ENCODE assay signal across 1 cellular context in genomic region chr7:105389090-105389650, GRCh38.
TF ChIP-seq lines count a peak whose summit lies in the region.

No MANE protein-coding gene starts in this region.

TF ChIP-seq in A549, 52 proteins besides CTCF, POLR2A, EP300 and RAD21 (continued from another document):
- TF ChIP-seq, protein P1, sequence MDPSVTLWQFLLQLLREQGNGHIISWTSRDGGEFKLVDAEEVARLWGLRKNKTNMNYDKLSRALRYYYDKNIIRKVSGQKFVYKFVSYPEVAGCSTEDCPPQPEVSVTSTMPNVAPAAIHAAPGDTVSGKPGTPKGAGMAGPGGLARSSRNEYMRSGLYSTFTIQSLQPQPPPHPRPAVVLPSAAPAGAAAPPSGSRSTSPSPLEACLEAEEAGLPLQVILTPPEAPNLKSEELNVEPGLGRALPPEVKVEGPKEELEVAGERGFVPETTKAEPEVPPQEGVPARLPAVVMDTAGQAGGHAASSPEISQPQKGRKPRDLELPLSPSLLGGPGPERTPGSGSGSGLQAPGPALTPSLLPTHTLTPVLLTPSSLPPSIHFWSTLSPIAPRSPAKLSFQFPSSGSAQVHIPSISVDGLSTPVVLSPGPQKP (IDR thresholded peaks at IDR 0.05; ENCODE audit: low read depth, low read length) = no peak
- TF ChIP-seq MYC (IDR thresholded peaks at IDR 0.05; ENCODE audit: borderline replicate concordance, low read length) (no peak), MAX (IDR thresholded peaks at IDR 0.05) (no peak; the same call in 1 of the 2 replicates), SREBF2 (IDR thresholded peaks at IDR 0.05) (no peak), POLR2AphosphoS2 (conservative IDR thresholded peaks at IDR 0.05; ENCODE audit: low read length) (no peak), CHD2 (IDR thresholded peaks at IDR 0.05; ENCODE audit: low read length, partially characterized antibody) (no peak), ZFP36 (IDR thresholded peaks at IDR 0.05; ENCODE audit: borderline replicate concordance, partially characterized antibody) (peak; percentile 32), BHLHE40 (IDR thresholded peaks at IDR 0.05; ENCODE audit: low read depth, low read length) (no peak), JUN (IDR thresholded peaks at IDR 0.05) (0 out of 5 replicates have a peak, but pooled peaks of 1 of the 2 experiments have one; percentile 38), MAZ (IDR thresholded peaks at IDR 0.05; ENCODE audit: borderline replicate concordance, low read depth, low read length) (no peak), CHD4 (IDR thresholded peaks at IDR 0.05; ENCODE audit: borderline replicate concordance) (peak; percentile 53; the same call in 1 of the 2 replicates), PHF8 (IDR thresholded peaks at IDR 0.05; ENCODE audit: borderline replicate concordance, low read depth) (peak; percentile 28), ZSCAN20 (CRISPR knock-in tag; IDR thresholded peaks at IDR 0.05) (no peak), FOSL2 (IDR thresholded peaks at IDR 0.05) (no peak), FOSL2 (CRISPR knock-in tag; IDR thresholded peaks at IDR 0.05) (no peak), HOXB13 (CRISPR knock-in tag; IDR thresholded peaks at IDR 0.05; ENCODE audit: low read depth) (no peak), KDM5A (IDR thresholded peaks at IDR 0.05) (no peak), GATA3 (IDR thresholded peaks at IDR 0.05; ENCODE audit: borderline replicate concordance) (no peak), NPAS2 (CRISPR knock-in tag; IDR thresholded peaks at IDR 0.05; ENCODE audit: borderline replicate concordance) (no peak), HDAC2 (IDR thresholded peaks at IDR 0.05) (0 out of 2 replicates have a peak, but pooled peaks have one; percentile 41), CEBPB (IDR thresholded peaks at IDR 0.05) (no peak), RNF2 (IDR thresholded peaks at IDR 0.05; ENCODE audit: borderline replicate concordance, low read depth) (no peak), RFX5 (IDR thresholded peaks at IDR 0.05) (no peak), TP53 (CRISPR knock-in tag; IDR thresholded peaks at IDR 0.05) (no peak), KDM1A (IDR thresholded peaks at IDR 0.05; ENCODE audit: low read depth) (peak; percentile 92), USF2 (IDR thresholded peaks at IDR 0.05) (no peak), EHF (CRISPR knock-in tag; IDR thresholded peaks at IDR 0.05) (0 out of 2 replicates have a peak, but pooled peaks have one; percentile 20), HEYL (CRISPR knock-in tag; IDR thresholded peaks at IDR 0.05) (no peak), NR3C1 (IDR thresholded peaks at IDR 0.05) (no peak), HOXB5 (CRISPR knock-in tag; IDR thresholded peaks at IDR 0.05) (no peak), HES2 (IDR thresholded peaks at IDR 0.05) (no peak)
- TF ChIP-seq, protein P2, sequence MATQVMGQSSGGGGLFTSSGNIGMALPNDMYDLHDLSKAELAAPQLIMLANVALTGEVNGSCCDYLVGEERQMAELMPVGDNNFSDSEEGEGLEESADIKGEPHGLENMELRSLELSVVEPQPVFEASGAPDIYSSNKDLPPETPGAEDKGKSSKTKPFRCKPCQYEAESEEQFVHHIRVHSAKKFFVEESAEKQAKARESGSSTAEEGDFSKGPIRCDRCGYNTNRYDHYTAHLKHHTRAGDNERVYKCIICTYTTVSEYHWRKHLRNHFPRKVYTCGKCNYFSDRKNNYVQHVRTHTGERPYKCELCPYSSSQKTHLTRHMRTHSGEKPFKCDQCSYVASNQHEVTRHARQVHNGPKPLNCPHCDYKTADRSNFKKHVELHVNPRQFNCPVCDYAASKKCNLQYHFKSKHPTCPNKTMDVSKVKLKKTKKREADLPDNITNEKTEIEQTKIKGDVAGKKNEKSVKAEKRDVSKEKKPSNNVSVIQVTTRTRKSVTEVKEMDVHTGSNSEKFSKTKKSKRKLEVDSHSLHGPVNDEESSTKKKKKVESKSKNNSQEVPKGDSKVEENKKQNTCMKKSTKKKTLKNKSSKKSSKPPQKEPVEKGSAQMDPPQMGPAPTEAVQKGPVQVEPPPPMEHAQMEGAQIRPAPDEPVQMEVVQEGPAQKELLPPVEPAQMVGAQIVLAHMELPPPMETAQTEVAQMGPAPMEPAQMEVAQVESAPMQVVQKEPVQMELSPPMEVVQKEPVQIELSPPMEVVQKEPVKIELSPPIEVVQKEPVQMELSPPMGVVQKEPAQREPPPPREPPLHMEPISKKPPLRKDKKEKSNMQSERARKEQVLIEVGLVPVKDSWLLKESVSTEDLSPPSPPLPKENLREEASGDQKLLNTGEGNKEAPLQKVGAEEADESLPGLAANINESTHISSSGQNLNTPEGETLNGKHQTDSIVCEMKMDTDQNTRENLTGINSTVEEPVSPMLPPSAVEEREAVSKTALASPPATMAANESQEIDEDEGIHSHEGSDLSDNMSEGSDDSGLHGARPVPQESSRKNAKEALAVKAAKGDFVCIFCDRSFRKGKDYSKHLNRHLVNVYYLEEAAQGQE (IDR thresholded peaks at IDR 0.05) = peak; percentile 90
- TF ChIP-seq, protein P3, sequence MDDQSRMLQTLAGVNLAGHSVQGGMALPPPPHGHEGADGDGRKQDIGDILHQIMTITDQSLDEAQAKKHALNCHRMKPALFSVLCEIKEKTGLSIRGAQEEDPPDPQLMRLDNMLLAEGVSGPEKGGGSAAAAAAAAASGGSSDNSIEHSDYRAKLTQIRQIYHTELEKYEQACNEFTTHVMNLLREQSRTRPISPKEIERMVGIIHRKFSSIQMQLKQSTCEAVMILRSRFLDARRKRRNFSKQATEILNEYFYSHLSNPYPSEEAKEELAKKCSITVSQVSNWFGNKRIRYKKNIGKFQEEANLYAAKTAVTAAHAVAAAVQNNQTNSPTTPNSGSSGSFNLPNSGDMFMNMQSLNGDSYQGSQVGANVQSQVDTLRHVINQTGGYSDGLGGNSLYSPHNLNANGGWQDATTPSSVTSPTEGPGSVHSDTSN (IDR thresholded peaks at IDR 0.05) = no peak
TF ChIP-seq in A549: peak in this region for 9.
